Comparison of ENCODE assay signal across 9 cellular contexts in the genomic region with DNA sequence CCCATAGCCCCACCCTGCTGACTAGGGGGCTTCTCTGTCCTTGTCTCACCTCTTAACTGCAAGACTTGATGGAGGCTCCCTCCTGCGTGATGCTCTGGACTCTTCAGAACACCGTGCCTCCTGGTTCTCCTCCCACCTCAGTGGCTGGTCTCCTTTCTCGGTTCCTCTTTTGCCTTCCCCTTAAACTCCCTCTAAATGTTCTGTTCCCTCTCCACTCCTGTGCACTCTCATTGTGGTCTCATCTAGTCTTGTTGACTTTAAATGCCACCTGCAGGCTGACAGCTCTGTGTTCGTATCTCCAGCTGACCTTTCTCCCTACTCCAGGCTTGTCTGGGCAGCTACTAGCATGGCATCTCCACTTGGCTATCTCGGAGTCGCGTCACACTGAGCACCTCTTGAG. TPM values are rescaled to one million over a fixed set of nuclear protein-coding genes. Genes with fewer than 3 reads are reported as not detected.
DNase-seq lines count a peak whose midpoint lies in the region; ATAC-seq and TF ChIP-seq lines count a peak whose summit lies in the region.
"Had no signal": no experiment of that assay in that cellular context is flagged by ENCODE, and none has a peak within 500 bp of the region (broad histone marks: within the 10 kb centered on the region; RNA-seq: fewer than 3 reads in every experiment).

No MANE protein-coding gene starts in this region.

- DNase-seq in GM10248 (ENCODE audit: extremely low spot score) (peak; percentile 72), NCI-H2107 (lab: John Stamatoyannopoulos, UW) (no peak), NK-92 (lab: John Stamatoyannopoulos, UW; ENCODE audit: unreplicated experiment) (no peak), mucosa of gallbladder (ENCODE audit: low spot score) (no peak)
- DNase-seq in activated T-helper 1 cell treated with anti-CD3 and anti-CD28 coated beads, Interleukin-12 subunit alpha, Interleukin-12 subunit beta, Interleukin-2, Interleukin-4 antibody, amounts not matched to agents 30 ng/mL and 10 ng/mL and 1 ng/mL, durations not matched to agents 14 hours and 24 hours and 36 hours (ENCODE audit: low spot score), result no peak
- no peak for DNase-seq in activated naive CD4-positive, alpha-beta T cell treated with Interleukin-2 at 50 U/mL for 16 hours
- DNase-seq: NCI-H1436 treated with DMSO at 0.1 percent for 48 hours had no signal

- peak overlapping the region; percentile 65 for H3K27ac Mint-ChIP-seq in activated T-helper 1 cell treated with anti-CD3 and anti-CD28 coated beads, Interleukin-12 subunit alpha, Interleukin-12 subunit beta, Interleukin-2, Interleukin-4 antibody, amounts not matched to agents 30 ng/mL and 10 ng/mL and 1 ng/mL, durations not matched to agents 14 hours and 24 hours and 36 hours

- H3K36me3 Mint-ChIP-seq in activated T-helper 1 cell treated with anti-CD3 and anti-CD28 coated beads, Interleukin-12 subunit alpha, Interleukin-12 subunit beta, Interleukin-2, Interleukin-4 antibody, amounts not matched to agents 30 ng/mL and 10 ng/mL and 1 ng/mL, durations not matched to agents 14 hours and 24 hours and 36 hours (ENCODE audit: low read depth), result peaks cover 72% of the 10 kb centered on the region

- TF ChIP-seq CTCF in GM10248 (IDR thresholded peaks at IDR 0.05; ENCODE audit: control extremely low read depth, extremely low read depth, low read depth, missing control alignments), result peak; percentile 50

- H3K27me3 Mint-ChIP-seq in activated T-helper 1 cell treated with anti-CD3 and anti-CD28 coated beads, Interleukin-12 subunit alpha, Interleukin-12 subunit beta, Interleukin-2, Interleukin-4 antibody, amounts not matched to agents 30 ng/mL and 10 ng/mL and 1 ng/mL, durations not matched to agents 14 hours and 24 hours and 36 hours (ENCODE audit: insufficient read depth), result no peaks in the 10 kb centered on the region

- H3K4me3 Mint-ChIP-seq in activated T-helper 1 cell treated with anti-CD3 and anti-CD28 coated beads, Interleukin-12 subunit alpha, Interleukin-12 subunit beta, Interleukin-2, Interleukin-4 antibody, amounts not matched to agents 30 ng/mL and 10 ng/mL and 1 ng/mL, durations not matched to agents 14 hours and 24 hours and 36 hours, result no peak overlapping the region

- CTCF ChIA-PET in GM10248 (lab: Yijun Ruan, JAX), result interaction anchor here (0.6 to 3.2 kb wide), 13 partner anchors 12 to 222 kb away, joined by 3 to 20 read pairs (median 7); no protein-coding TSS in a partner anchor

- no peaks in the 10 kb centered on the region for H3K9me3 Mint-ChIP-seq in activated T-helper 1 cell treated with anti-CD3 and anti-CD28 coated beads, Interleukin-12 subunit alpha, Interleukin-12 subunit beta, Interleukin-2, Interleukin-4 antibody, amounts not matched to agents 30 ng/mL and 10 ng/mL and 1 ng/mL, durations not matched to agents 14 hours and 24 hours and 36 hours

- intact Hi-C loops in activated T-helper 1 cell treated with anti-CD3 and anti-CD28 coated beads, Interleukin-12 subunit alpha, Interleukin-12 subunit beta, Interleukin-2, Interleukin-4 antibody, amounts not matched to agents 30 ng/mL and 10 ng/mL and 1 ng/mL, durations not matched to agents 14 hours and 24 hours and 36 hours (cut with micrococcal nuclease), result no loop called here

- POLR2A ChIA-PET in GM10248 (lab: Yijun Ruan, JAX), result interaction anchor here (0.6 kb wide), 1 partner anchor 28 kb away, joined by 3 read pairs; no protein-coding TSS in a partner anchor

- ATAC-seq in GM19351 (IDR thresholded peaks at IDR 0.05; ENCODE audit: unreplicated experiment) (peak; percentile 97), HG03108 (IDR thresholded peaks at IDR 0.05; ENCODE audit: unreplicated experiment) (peak; percentile 85)

- H3K4me1 Mint-ChIP-seq in activated T-helper 1 cell treated with anti-CD3 and anti-CD28 coated beads, Interleukin-12 subunit alpha, Interleukin-12 subunit beta, Interleukin-2, Interleukin-4 antibody, amounts not matched to agents 30 ng/mL and 10 ng/mL and 1 ng/mL, durations not matched to agents 14 hours and 24 hours and 36 hours (ENCODE audit: low read depth), result peaks cover 26% of the 10 kb centered on the region

RNA-seq across cellular contexts. Expression of gene DYNC1H1, which starts 28.3 kb away (rescaled TPM):
- 241 and 254 TPM in 2 replicates for total RNA-seq in activated T-helper 1 cell treated with anti-CD3 and anti-CD28 coated beads, Interleukin-12 subunit alpha, Interleukin-12 subunit beta, Interleukin-2, Interleukin-4 antibody, amounts not matched to agents 30 ng/mL and 10 ng/mL and 1 ng/mL, durations not matched to agents 14 hours and 24 hours and 36 hours
- 485 TPM for total RNA-seq in mucosa of gallbladder
